In the genomic region with DNA sequence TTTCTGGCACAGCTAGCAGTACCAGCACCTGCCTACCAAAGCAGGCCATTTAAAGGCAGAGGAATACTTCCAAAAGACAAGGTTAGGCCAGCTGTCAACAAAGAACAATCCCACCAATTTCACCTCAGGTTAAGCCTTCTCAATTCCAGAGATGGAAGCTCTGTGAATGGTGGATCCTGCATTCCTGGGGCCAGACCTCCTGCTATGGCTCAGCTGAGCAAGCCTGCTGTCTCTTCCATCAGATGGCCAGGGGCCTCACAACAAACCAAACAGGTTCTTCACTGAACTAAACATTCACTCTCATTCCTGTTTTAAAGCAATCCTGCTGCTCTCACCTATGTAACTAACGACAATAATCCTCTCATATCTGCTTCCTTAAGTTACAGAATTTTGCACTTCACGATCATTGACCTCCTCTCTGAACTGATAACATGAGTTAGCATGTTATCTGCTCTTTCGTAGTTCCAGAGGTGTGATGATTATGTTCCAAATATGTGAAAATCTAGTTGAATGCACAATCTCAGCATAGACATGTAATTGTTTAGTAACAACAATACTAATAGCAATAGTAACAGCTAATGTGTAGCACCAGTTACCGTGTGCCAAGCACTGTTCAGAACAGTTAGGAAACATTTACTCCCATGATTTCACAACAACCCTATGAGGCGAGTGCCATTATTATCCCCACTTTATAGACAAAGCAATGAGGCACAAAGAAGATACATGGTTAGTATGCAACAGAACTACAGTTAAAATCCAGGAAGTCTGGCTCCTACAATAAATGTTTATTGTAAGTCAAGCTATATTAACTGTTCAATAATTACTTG, we compare ENCODE assay signal across 22 cellular contexts.
DNase-seq lines count a peak whose midpoint lies in the region; ATAC-seq and TF ChIP-seq lines count a peak whose summit lies in the region.
"Had no signal": no experiment of that assay in that cellular context is flagged by ENCODE, and none has a peak within 500 bp of the region (broad histone marks: within the 10 kb centered on the region; RNA-seq: fewer than 3 reads in every experiment).

No MANE protein-coding gene starts in this region.

- no peaks in the 10 kb centered on the region for H3K27me3 Mint-ChIP-seq in stimulated activated naive B cell treated with anti-CD40 and anti-IgM and Interleukin-4, amounts not matched to agents 10 μg/mL and 1 μg/mL and 100 μg/mL, for 72 hours
- H3K27me3 Mint-ChIP-seq: activated naive CD4-positive, alpha-beta T cell treated with anti-CD3 and anti-CD28 coated beads, Interleukin-2, amount 10 ng/mL, durations not matched to agents 7 days and 5 days; naive thymus-derived CD8-positive, alpha-beta T cell had no signal

- no peak overlapping the region for H3K4me3 Mint-ChIP-seq in stimulated activated naive B cell treated with anti-CD40 and anti-IgM and Interleukin-4, amounts not matched to agents 10 μg/mL and 1 μg/mL and 100 μg/mL, for 72 hours
- H3K4me3 Mint-ChIP-seq: activated naive CD4-positive, alpha-beta T cell treated with anti-CD3 and anti-CD28 coated beads, Interleukin-2, amount 10 ng/mL, durations not matched to agents 7 days and 5 days; naive thymus-derived CD8-positive, alpha-beta T cell had no signal

- H3K27ac Mint-ChIP-seq in stimulated activated naive B cell treated with anti-CD40 and anti-IgM and Interleukin-4, amounts not matched to agents 10 μg/mL and 1 μg/mL and 100 μg/mL, for 72 hours, result no peak overlapping the region
- H3K27ac Mint-ChIP-seq: activated naive CD4-positive, alpha-beta T cell treated with anti-CD3 and anti-CD28 coated beads, Interleukin-2, amount 10 ng/mL, durations not matched to agents 7 days and 5 days; naive thymus-derived CD8-positive, alpha-beta T cell had no signal

- no peaks in the 10 kb centered on the region for H3K9me2 ChIP-seq in hepatocyte (replicated peaks; ENCODE audit: insufficient read depth)

- 60% methylated on average over 5 of the region's 5 CpGs for WGBS in hepatocyte (ENCODE audit: low lambda C conversion rate, missing lambda C conversion rate)

- peaks cover 4 to 8% of the 10 kb centered on the region in 2 donors for H3K4me1 Mint-ChIP-seq in stimulated activated naive B cell treated with anti-CD40 and anti-IgM and Interleukin-4, amounts not matched to agents 10 μg/mL and 1 μg/mL and 100 μg/mL, for 72 hours
- H3K4me1 Mint-ChIP-seq: activated naive CD4-positive, alpha-beta T cell treated with anti-CD3 and anti-CD28 coated beads, Interleukin-2, amount 10 ng/mL, durations not matched to agents 7 days and 5 days; naive thymus-derived CD8-positive, alpha-beta T cell had no signal

- H3K4me1 ChIP-seq in hepatocyte (ENCODE audit: insufficient read depth) (no peaks in the 10 kb centered on the region), parathyroid adenoma (peaks cover 19% of the 10 kb centered on the region)
- H3K4me1 ChIP-seq: thyroid gland had no signal

- no peak overlapping the region for H3K9ac ChIP-seq in parathyroid adenoma

- H3K4me2 ChIP-seq in hepatocyte, result peak overlapping the region; percentile 36
- no peak overlapping the region for H3K4me2 ChIP-seq in parathyroid adenoma (ENCODE audit: low read length)

- no peak overlapping the region for H3K4me3 ChIP-seq in hepatocyte
- no peak overlapping the region for H3K4me3 ChIP-seq in parathyroid adenoma (ENCODE audit: low read depth, low read length)
- H3K4me3 ChIP-seq: gastroesophageal sphincter, thyroid gland had no signal

- no peak for ATAC-seq in stimulated activated naive B cell treated with anti-CD40 and anti-IgM and Interleukin-4, amounts not matched to agents 10 μg/mL and 1 μg/mL and 100 μg/mL, for 72 hours (replicated peaks)
- ATAC-seq: gastroesophageal sphincter; naive thymus-derived CD8-positive, alpha-beta T cell; Panc1 had no signal

- H3K27me3 ChIP-seq in hepatocyte (no peaks in the 10 kb centered on the region), parathyroid adenoma (ENCODE audit: control insufficient read depth, insufficient read depth, low read length) (no peaks in the 10 kb centered on the region)
- H3K27me3 ChIP-seq: gastroesophageal sphincter, thyroid gland had no signal

- peak; percentile 7 for DNase-seq in DMS153 treated with DMSO at 0.1 percent for 48 hours (lab: John Stamatoyannopoulos, UW; ENCODE audit: unreplicated experiment)
- no peak for DNase-seq in DMS153 (lab: John Stamatoyannopoulos, UW)
- peak; percentile 15 for DNase-seq in NCI-H774 (lab: John Stamatoyannopoulos, UW)
- peak; percentile 29 for DNase-seq in hepatocyte (ENCODE audit: low spot score)
- DNase-seq in stimulated activated naive B cell treated with anti-CD40 and anti-IgM and Interleukin-4, amounts not matched to agents 10 μg/mL and 1 μg/mL and 100 μg/mL, for 72 hours, result no peak
- no peak for DNase-seq in SW 1271 (lab: John Stamatoyannopoulos, UW)
- no peak for DNase-seq in glomerular visceral epithelial cell (ENCODE audit: extremely low spot score)
- DNase-seq: 8988T; activated naive CD4-positive, alpha-beta T cell treated with anti-CD3 and anti-CD28 coated beads, Interleukin-2, amount 10 ng/mL, durations not matched to agents 7 days and 5 days; EL; IMR-90; kidney glomerular epithelial cell; naive thymus-derived CD8-positive, alpha-beta T cell; NCI-H1436; NCI-H510A; stimulated activated CD4-positive, alpha-beta T cell treated with anti-CD3 and anti-CD28 coated beads, Interleukin-2, amount 100 ng/mL, for 24 hours; WERI-Rb-1 had no signal

- H3K9me3 ChIP-seq in hepatocyte (ENCODE audit: low read depth), result no peaks in the 10 kb centered on the region
- no peaks in the 10 kb centered on the region for H3K9me3 ChIP-seq in parathyroid adenoma (ENCODE audit: control insufficient read depth, low read length)
- H3K9me3 ChIP-seq: gastroesophageal sphincter, thyroid gland had no signal

- TF ChIP-seq CTCF in hepatocyte (IDR thresholded peaks at IDR 0.05; ENCODE audit: poor library complexity) (no peak), parathyroid adenoma (IDR thresholded peaks at IDR 0.05) (no peak)

- H3K79me2 ChIP-seq in hepatocyte (no peaks in the 10 kb centered on the region), parathyroid adenoma (peaks cover 24% of the 10 kb centered on the region)

- peaks cover 0 to 3% of the 10 kb centered on the region in 2 donors for H3K36me3 Mint-ChIP-seq in stimulated activated naive B cell treated with anti-CD40 and anti-IgM and Interleukin-4, amounts not matched to agents 10 μg/mL and 1 μg/mL and 100 μg/mL, for 72 hours
- H3K36me3 Mint-ChIP-seq: activated naive CD4-positive, alpha-beta T cell treated with anti-CD3 and anti-CD28 coated beads, Interleukin-2, amount 10 ng/mL, durations not matched to agents 7 days and 5 days had no signal

- H2AFZ ChIP-seq in hepatocyte (no peak overlapping the region), parathyroid adenoma (peak overlapping the region; percentile 0)

- H3K9me3 Mint-ChIP-seq in stimulated activated naive B cell treated with anti-CD40 and anti-IgM and Interleukin-4, amounts not matched to agents 10 μg/mL and 1 μg/mL and 100 μg/mL, for 72 hours, result no peaks in the 10 kb centered on the region
- H3K9me3 Mint-ChIP-seq: activated naive CD4-positive, alpha-beta T cell treated with anti-CD3 and anti-CD28 coated beads, Interleukin-2, amount 10 ng/mL, durations not matched to agents 7 days and 5 days; naive thymus-derived CD8-positive, alpha-beta T cell had no signal

- no peaks in the 10 kb centered on the region for H3K36me3 ChIP-seq in hepatocyte (replicated peaks; ENCODE audit: insufficient read depth, low read depth)
- H3K36me3 ChIP-seq in parathyroid adenoma (ENCODE audit: control insufficient read depth, insufficient read depth, low read length), result no peaks in the 10 kb centered on the region
- H3K36me3 ChIP-seq: thyroid gland, WERI-Rb-1 had no signal

- H3K27ac ChIP-seq in hepatocyte (peak overlapping the region; percentile 5), parathyroid adenoma (peak overlapping the region; percentile 16)
- H3K27ac ChIP-seq: C4-2B, gastroesophageal sphincter, thyroid gland, WERI-Rb-1 had no signal

- no peaks in the 10 kb centered on the region for H4K20me1 ChIP-seq in hepatocyte (ENCODE audit: insufficient read depth, poor library complexity, severe bottlenecking)

Comparison
In these comparisons a context has a peak if more than half of its experiments do, and no peak if none do; other contexts are left out.
1. DNase-seq: peak in DMS153 treated with DMSO at 0.1 percent for 48 hours (single experiment), NCI-H774 (single experiment) and hepatocyte (single experiment); none in DMS153 (single experiment), stimulated activated naive B cell treated with anti-CD40 and anti-IgM and Interleukin-4, amounts not matched to agents 10 μg/mL and 1 μg/mL and 100 μg/mL, for 72 hours (single experiment), SW 1271 (0 of 2) and glomerular visceral epithelial cell (single experiment).